ENCODE assay signal across 8 cellular contexts in genomic region chr14:31420319-31421081, GRCh38. TPM values are rescaled to one million over a fixed set of nuclear protein-coding genes. Genes with fewer than 3 reads are reported as not detected.
DNase-seq lines count a peak whose midpoint lies in the region; ATAC-seq and TF ChIP-seq lines count a peak whose summit lies in the region.

HEATR5A (minus strand) TSS chr14:31420550; CDS start chr14:31402975, 17,575 bp downstream.

- H2AFZ ChIP-seq in neural cell (ENCODE audit: low read depth, low read length) = peak within 1 kb of the TSS; percentile 80

- H3K9me2 ChIP-seq in neural cell (ENCODE audit: insufficient read depth, low read length) = no peaks in the 10 kb centered on the region

- no peaks in the 10 kb centered on the region for H3F3A ChIP-seq in neural cell (ENCODE audit: insufficient read depth, low read length, poor library complexity, severe bottlenecking)

- H3K4me1 Mint-ChIP-seq in stimulated activated naive CD8-positive, alpha-beta T cell treated with anti-CD3 and anti-CD28 coated beads, Interleukin-15, amount 100 ng/mL, for 72 hours = peaks cover 27% of the 10 kb centered on the region

- H3K36me3 ChIP-seq in HAP-1 (replicated peaks) (no peaks in the 10 kb centered on the region), MG63 (no peaks in the 10 kb centered on the region), neural cell (ENCODE audit: insufficient read depth, low read length) (no peaks in the 10 kb centered on the region)

- no peak within 1 kb of the TSS for H3K27ac ChIP-seq in neural cell (ENCODE audit: low read length)

- peaks cover 17% of the 10 kb centered on the region for H3K4me1 ChIP-seq in HAP-1

- H3K9ac ChIP-seq in neural cell (ENCODE audit: low read length) = peak within 1 kb of the TSS; percentile 56

- peaks cover 2% of the 10 kb centered on the region for H3K79me2 ChIP-seq in neural cell (replicated peaks; ENCODE audit: insufficient read depth, low read length)

- H3K27me3 ChIP-seq in HAP-1 (ENCODE audit: low read depth) (no peaks in the 10 kb centered on the region), MG63 (no peaks in the 10 kb centered on the region), neural cell (ENCODE audit: insufficient read depth, low read depth, low read length) (no peaks in the 10 kb centered on the region)

- peak; percentile 66 for TF ChIP-seq EP300 in neural cell (conservative IDR thresholded peaks at IDR 0.05; ENCODE audit: poor library complexity, severe bottlenecking)

- peak within 1 kb of the TSS; percentile 52 for H3K4me2 ChIP-seq in neural cell (ENCODE audit: low read length)

- H3K9me3 ChIP-seq in HAP-1 = no peaks in the 10 kb centered on the region
- no peaks in the 10 kb centered on the region for H3K9me3 ChIP-seq in MG63
- H3K9me3 ChIP-seq in neural cell (ENCODE audit: low read length) = no peaks in the 10 kb centered on the region

- in situ Hi-C loops in HAP-1 (cut with MboI; ENCODE audit: low sequenced_read_pairs) = no loop called here

- H3K27me3 Mint-ChIP-seq in stimulated activated naive CD8-positive, alpha-beta T cell treated with anti-CD3 and anti-CD28 coated beads, Interleukin-15, amount 100 ng/mL, for 72 hours = no peaks in the 10 kb centered on the region

- H4K20me1 ChIP-seq in neural cell (ENCODE audit: insufficient read depth) = no peaks in the 10 kb centered on the region

- H3K9me3 Mint-ChIP-seq in stimulated activated naive CD8-positive, alpha-beta T cell treated with anti-CD3 and anti-CD28 coated beads, Interleukin-15, amount 100 ng/mL, for 72 hours = no peaks in the 10 kb centered on the region

- peak within 1 kb of the TSS; percentile 98 for H3K4me3 ChIP-seq in HAP-1
- H3K4me3 ChIP-seq in MG63 = peak within 1 kb of the TSS; percentile 86
- peak within 1 kb of the TSS; percentile 95 for H3K4me3 ChIP-seq in fibroblast of villous mesenchyme (ENCODE audit: low read depth, low read length)
- peak within 1 kb of the TSS; percentile 91 for H3K4me3 ChIP-seq in neural cell (ENCODE audit: low read length)

- H3K27ac Mint-ChIP-seq in stimulated activated naive CD8-positive, alpha-beta T cell treated with anti-CD3 and anti-CD28 coated beads, Interleukin-15, amount 100 ng/mL, for 72 hours = peak within 1 kb of the TSS; percentile 97 to 98

- TF ChIP-seq CTCF in fibroblast of villous mesenchyme (IDR thresholded peaks at IDR 0.05; ENCODE audit: insufficient read depth, low read depth, low read length) (peak; percentile 8), neural cell (IDR thresholded peaks at IDR 0.05; ENCODE audit: poor library complexity, severe bottlenecking) (peak; percentile 73)

- DNase-seq in GF-D8 (lab: John Stamatoyannopoulos, UW) (peak; percentile 89), HAP-1 (ENCODE audit: low spot score in 2 of 2) (peak; percentile 94 to 97), MG63 (peak; percentile 94), SHP77 (lab: John Stamatoyannopoulos, UW) (peak; percentile 94 to 96), fibroblast of villous mesenchyme (ENCODE audit: low read depth) (peak; percentile 97)
- peak; percentile 97 for DNase-seq in activated effector memory CD4-positive, alpha-beta T cell treated with anti-CD3 and anti-CD28 coated beads, Interleukin-2, amount 50 U/mL, for 16 hours
- peak; percentile 93 to 94 for DNase-seq in stimulated activated naive CD8-positive, alpha-beta T cell treated with anti-CD3 and anti-CD28 coated beads, Interleukin-15, amount 100 ng/mL, for 72 hours

- peak within 1 kb of the TSS; percentile 97 to 100 for H3K4me3 Mint-ChIP-seq in stimulated activated naive CD8-positive, alpha-beta T cell treated with anti-CD3 and anti-CD28 coated beads, Interleukin-15, amount 100 ng/mL, for 72 hours

- TF ChIP-seq RAD21 in neural cell (conservative IDR thresholded peaks at IDR 0.05) = no peak

- peak; percentile 97 for ATAC-seq in stimulated activated naive CD8-positive, alpha-beta T cell treated with anti-CD3 and anti-CD28 coated beads, Interleukin-15, amount 100 ng/mL, for 72 hours

TF ChIP-seq in neural cell, 6 proteins besides CTCF, POLR2A, EP300 and RAD21:
- TF ChIP-seq TAF1 (IDR thresholded peaks at IDR 0.05; ENCODE audit: low read depth) (no peak), POLR2AphosphoS5 (IDR thresholded peaks at IDR 0.05) (peak; percentile 63), EZH2 (IDR thresholded peaks at IDR 0.05; ENCODE audit: borderline replicate concordance, insufficient read depth, low read length, poor library complexity, severe bottlenecking) (no peak), MXI1 (conservative IDR thresholded peaks at IDR 0.05; ENCODE audit: poor library complexity, severe bottlenecking) (peak; percentile 85), SMC3 (conservative IDR thresholded peaks at IDR 0.05; ENCODE audit: poor library complexity) (peak; percentile 54), REST (IDR thresholded peaks at IDR 0.05; ENCODE audit: borderline replicate concordance) (peak; percentile 54)

RNA-seq across cellular contexts. Expression of gene HEATR5A, which starts in this region (rescaled TPM):
- 10.8 and 10.9 TPM in 2 replicates for total RNA-seq in MG63 (2014; rRNA removed; shearing (Covaris generic); ENCODE audit: low replicate concordance)
- 45.1 and 87.7 TPM in 2 replicates for total RNA-seq in fibroblast of villous mesenchyme
- polyA plus RNA-seq in neural cell = 2.1 and 5.2 TPM in 2 replicates
- polyA minus RNA-seq in neural cell = 8.3 and 9.6 TPM in 2 replicates
